ENCODE assay signal across 1 cellular context in genomic region chrX:1391707-1392375, GRCh38.
TF ChIP-seq lines count a peak whose summit lies in the region.

SLC25A6 (minus strand) TSS chrX:1392113; CDS start chrX:1392009, 104 bp downstream.

TF ChIP-seq in HepG2, 621 proteins besides CTCF, POLR2A, EP300 and RAD21 (continued from another document and continues in another):
- TF ChIP-seq IRX3 (CRISPR knock-in tag; IDR thresholded peaks at IDR 0.05; ENCODE audit: borderline replicate concordance, low read depth) (no peak), HES4 (CRISPR knock-in tag; IDR thresholded peaks at IDR 0.05; ENCODE audit: borderline replicate concordance) (no peak), ZNF263 (CRISPR knock-in tag; IDR thresholded peaks at IDR 0.05) (peak; percentile 14; the same call in 1 of the 2 replicates), ZNF546 (CRISPR knock-in tag; conservative IDR thresholded peaks at IDR 0.05) (peak; percentile 13; the same call in 1 of the 2 replicates), ZNF839 (CRISPR knock-in tag; IDR thresholded peaks at IDR 0.05; ENCODE audit: borderline replicate concordance) (no peak; the same call in 1 of the 2 replicates), ZNF747 (CRISPR knock-in tag; IDR thresholded peaks at IDR 0.05; ENCODE audit: borderline replicate concordance) (peak; percentile 97), TEAD2 (CRISPR knock-in tag; IDR thresholded peaks at IDR 0.05) (no peak; the same call in 1 of the 2 replicates), HDAC2 (CRISPR knock-in tag; IDR thresholded peaks at IDR 0.05) (0 out of 2 replicates have a peak, but pooled peaks have one; percentile 36), ZNF30 (CRISPR knock-in tag; IDR thresholded peaks at IDR 0.05) (no peak), SMAD3 (CRISPR knock-in tag; IDR thresholded peaks at IDR 0.05) (no peak), MLLT10 (CRISPR knock-in tag; IDR thresholded peaks at IDR 0.05) (no peak), ZSCAN9 (CRISPR knock-in tag; IDR thresholded peaks at IDR 0.05; ENCODE audit: borderline replicate concordance) (no peak; the same call in 1 of the 2 replicates), ARID4A (CRISPR knock-in tag; IDR thresholded peaks at IDR 0.05; ENCODE audit: borderline replicate concordance) (no peak), DNMT3B (CRISPR knock-in tag; conservative IDR thresholded peaks at IDR 0.05) (0 out of 2 replicates have a peak, but pooled peaks have one; percentile 30), SIN3A (IDR thresholded peaks at IDR 0.05; ENCODE audit: borderline replicate concordance, low read depth, low read length) (peak; percentile 32; the same call in 1 of the 2 replicates), REST (IDR thresholded peaks at IDR 0.05; ENCODE audit: borderline replicate concordance in 1 of 2, low read depth in 1 of 2, low read length in 2 of 2) (no peak), SRSF4 (IDR thresholded peaks at IDR 0.05; ENCODE audit: low read depth, low read length, poor library complexity, severe bottlenecking) (no peak), ZBTB34 (CRISPR knock-in tag; IDR thresholded peaks at IDR 0.05) (peak; percentile 49; the same call in 1 of the 2 replicates), KAT7 (CRISPR knock-in tag; IDR thresholded peaks at IDR 0.05; ENCODE audit: borderline replicate concordance) (peak; percentile 90; the same call in 1 of the 2 replicates), ZNF615 (CRISPR knock-in tag; IDR thresholded peaks at IDR 0.05; ENCODE audit: borderline replicate concordance) (no peak), SNAPC5 (CRISPR knock-in tag; IDR thresholded peaks at IDR 0.05; ENCODE audit: borderline replicate concordance) (no peak), ZNF605 (CRISPR knock-in tag; IDR thresholded peaks at IDR 0.05) (peak; percentile 13; the same call in 1 of the 2 replicates), ZNF431 (CRISPR knock-in tag; IDR thresholded peaks at IDR 0.05; ENCODE audit: borderline replicate concordance, low read depth) (no peak), ZFP82 (CRISPR knock-in tag; IDR thresholded peaks at IDR 0.05; ENCODE audit: borderline replicate concordance) (no peak), ZBTB7A (CRISPR knock-in tag; IDR thresholded peaks at IDR 0.05) (no peak), EHMT2 (IDR thresholded peaks at IDR 0.05; ENCODE audit: borderline replicate concordance, low read depth, low read length) (no peak), TEAD3 (CRISPR knock-in tag; optimal IDR thresholded peaks at IDR 0.05; ENCODE audit: borderline replicate concordance) (peak; percentile 85), JARID2 (CRISPR knock-in tag; IDR thresholded peaks at IDR 0.05; ENCODE audit: insufficient replicate concordance) (no peak), STAG1 (CRISPR knock-in tag; IDR thresholded peaks at IDR 0.05) (no peak), ZNF275 (CRISPR knock-in tag; IDR thresholded peaks at IDR 0.05; ENCODE audit: borderline replicate concordance) (peak; percentile 95; the same call in 1 of the 2 replicates), ZFP41 (CRISPR knock-in tag; IDR thresholded peaks at IDR 0.05; ENCODE audit: borderline replicate concordance) (no peak), ZNF652 (CRISPR knock-in tag; IDR thresholded peaks at IDR 0.05; ENCODE audit: borderline replicate concordance, low read depth) (no peak), RCOR2 (CRISPR knock-in tag; IDR thresholded peaks at IDR 0.05) (no peak), ZNF678 (CRISPR knock-in tag; IDR thresholded peaks at IDR 0.05) (0 out of 2 replicates have a peak, but pooled peaks have one; percentile 11), AFF4 (CRISPR knock-in tag; IDR thresholded peaks at IDR 0.05) (peak; percentile 93), ZNF766 (CRISPR knock-in tag; IDR thresholded peaks at IDR 0.05; ENCODE audit: borderline replicate concordance) (peak; percentile 53; the same call in 1 of the 2 replicates)
- TF ChIP-seq, protein P1, sequence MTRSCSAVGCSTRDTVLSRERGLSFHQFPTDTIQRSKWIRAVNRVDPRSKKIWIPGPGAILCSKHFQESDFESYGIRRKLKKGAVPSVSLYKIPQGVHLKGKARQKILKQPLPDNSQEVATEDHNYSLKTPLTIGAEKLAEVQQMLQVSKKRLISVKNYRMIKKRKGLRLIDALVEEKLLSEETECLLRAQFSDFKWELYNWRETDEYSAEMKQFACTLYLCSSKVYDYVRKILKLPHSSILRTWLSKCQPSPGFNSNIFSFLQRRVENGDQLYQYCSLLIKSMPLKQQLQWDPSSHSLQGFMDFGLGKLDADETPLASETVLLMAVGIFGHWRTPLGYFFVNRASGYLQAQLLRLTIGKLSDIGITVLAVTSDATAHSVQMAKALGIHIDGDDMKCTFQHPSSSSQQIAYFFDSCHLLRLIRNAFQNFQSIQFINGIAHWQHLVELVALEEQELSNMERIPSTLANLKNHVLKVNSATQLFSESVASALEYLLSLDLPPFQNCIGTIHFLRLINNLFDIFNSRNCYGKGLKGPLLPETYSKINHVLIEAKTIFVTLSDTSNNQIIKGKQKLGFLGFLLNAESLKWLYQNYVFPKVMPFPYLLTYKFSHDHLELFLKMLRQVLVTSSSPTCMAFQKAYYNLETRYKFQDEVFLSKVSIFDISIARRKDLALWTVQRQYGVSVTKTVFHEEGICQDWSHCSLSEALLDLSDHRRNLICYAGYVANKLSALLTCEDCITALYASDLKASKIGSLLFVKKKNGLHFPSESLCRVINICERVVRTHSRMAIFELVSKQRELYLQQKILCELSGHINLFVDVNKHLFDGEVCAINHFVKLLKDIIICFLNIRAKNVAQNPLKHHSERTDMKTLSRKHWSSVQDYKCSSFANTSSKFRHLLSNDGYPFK (CRISPR knock-in tag; IDR thresholded peaks at IDR 0.05; ENCODE audit: borderline replicate concordance): peak; percentile 64
- TF ChIP-seq, protein P2, sequence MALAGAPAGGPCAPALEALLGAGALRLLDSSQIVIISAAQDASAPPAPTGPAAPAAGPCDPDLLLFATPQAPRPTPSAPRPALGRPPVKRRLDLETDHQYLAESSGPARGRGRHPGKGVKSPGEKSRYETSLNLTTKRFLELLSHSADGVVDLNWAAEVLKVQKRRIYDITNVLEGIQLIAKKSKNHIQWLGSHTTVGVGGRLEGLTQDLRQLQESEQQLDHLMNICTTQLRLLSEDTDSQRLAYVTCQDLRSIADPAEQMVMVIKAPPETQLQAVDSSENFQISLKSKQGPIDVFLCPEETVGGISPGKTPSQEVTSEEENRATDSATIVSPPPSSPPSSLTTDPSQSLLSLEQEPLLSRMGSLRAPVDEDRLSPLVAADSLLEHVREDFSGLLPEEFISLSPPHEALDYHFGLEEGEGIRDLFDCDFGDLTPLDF (CRISPR knock-in tag; IDR thresholded peaks at IDR 0.05): 0 out of 2 replicates have a peak, but pooled peaks have one; percentile 22
- TF ChIP-seq, protein P3, sequence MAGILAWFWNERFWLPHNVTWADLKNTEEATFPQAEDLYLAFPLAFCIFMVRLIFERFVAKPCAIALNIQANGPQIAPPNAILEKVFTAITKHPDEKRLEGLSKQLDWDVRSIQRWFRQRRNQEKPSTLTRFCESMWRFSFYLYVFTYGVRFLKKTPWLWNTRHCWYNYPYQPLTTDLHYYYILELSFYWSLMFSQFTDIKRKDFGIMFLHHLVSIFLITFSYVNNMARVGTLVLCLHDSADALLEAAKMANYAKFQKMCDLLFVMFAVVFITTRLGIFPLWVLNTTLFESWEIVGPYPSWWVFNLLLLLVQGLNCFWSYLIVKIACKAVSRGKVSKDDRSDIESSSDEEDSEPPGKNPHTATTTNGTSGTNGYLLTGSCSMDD (CRISPR knock-in tag; IDR thresholded peaks at IDR 0.05): peak; percentile 37; the same call in 1 of the 2 replicates
